11 cellular contexts compared by ENCODE assay signal in the genomic region with DNA sequence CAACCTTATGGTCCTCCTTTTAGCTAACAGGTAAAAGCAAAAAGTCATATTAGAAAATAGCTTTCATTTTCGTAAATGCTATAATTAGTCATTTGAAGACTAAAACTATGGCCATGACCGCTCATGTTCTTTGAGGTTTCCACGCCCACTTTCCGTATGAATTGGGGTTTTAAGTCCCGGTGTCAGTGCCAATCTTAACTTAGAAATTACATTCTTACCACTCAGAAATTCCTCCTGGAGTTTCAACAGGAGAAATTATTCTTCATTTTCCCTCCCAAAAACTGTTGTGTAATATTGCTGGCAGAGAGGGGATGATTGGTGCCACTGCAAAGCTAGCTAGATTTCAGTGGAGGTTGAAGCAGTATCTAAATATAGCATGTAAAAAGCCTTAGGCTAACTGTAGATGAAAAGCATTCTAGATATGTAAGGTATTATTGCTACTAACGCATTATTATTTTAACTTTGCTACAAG.
DNase-seq lines count a peak whose midpoint lies in the region; ATAC-seq and TF ChIP-seq lines count a peak whose summit lies in the region.
"Had no signal": no experiment of that assay in that cellular context is flagged by ENCODE, and none has a peak within 500 bp of the region (broad histone marks: within the 10 kb centered on the region; RNA-seq: fewer than 3 reads in every experiment).

No MANE protein-coding gene starts in this region.

- no peak for TF ChIP-seq CTCF in OCI-LY3 (IDR thresholded peaks at IDR 0.05; ENCODE audit: low read depth, low read length)

- no peak overlapping the region for H4K5ac ChIP-seq in mesendoderm (ENCODE audit: low read length)

- H3K79me2 ChIP-seq in OCI-LY3 (ENCODE audit: low read length), result no peaks in the 10 kb centered on the region
- no peaks in the 10 kb centered on the region for H3K79me2 ChIP-seq in mesendoderm (ENCODE audit: control insufficient read depth, insufficient read depth, low read length)

- no peaks in the 10 kb centered on the region for H3K36me3 ChIP-seq in OCI-LY3 (replicated peaks; ENCODE audit: low read depth, low read length)
- H3K36me3 ChIP-seq in mesendoderm (ENCODE audit: control insufficient read depth, insufficient read depth, low read length), result no peaks in the 10 kb centered on the region

- H3K79me1 ChIP-seq in mesendoderm (ENCODE audit: low read length), result no peaks in the 10 kb centered on the region

- H3K4me2 ChIP-seq in OCI-LY3 (ENCODE audit: low read length) (peak overlapping the region; percentile 85), mesendoderm (ENCODE audit: low read length) (no peak overlapping the region)

- peak overlapping the region; percentile 59 for H2AFZ ChIP-seq in OCI-LY3 (ENCODE audit: low read depth, low read length)

- H3K4me3 ChIP-seq in OCI-LY3 (ENCODE audit: low read length), result peak overlapping the region; percentile 58
- no peak overlapping the region for H3K4me3 ChIP-seq in mesendoderm (ENCODE audit: low read length)

- H3K27ac ChIP-seq in OCI-LY3 (ENCODE audit: low read length) (0 out of 2 replicates have a peak overlapping the region, but pooled peaks have one; percentile 3), substantia nigra (ENCODE audit: low read depth, low read length, poor library complexity, severe bottlenecking) (no peak overlapping the region), mesendoderm (ENCODE audit: low read depth, low read length) (no peak overlapping the region)

- no peak overlapping the region for H3K4ac ChIP-seq in mesendoderm (ENCODE audit: low read depth, low read length)

- no peak overlapping the region for H3K23ac ChIP-seq in mesendoderm (ENCODE audit: low read length)

- TF ChIP-seq POLR2A in GM18505 (IDR thresholded peaks at IDR 0.05; ENCODE audit: borderline replicate concordance, extremely low read depth, insufficient read depth, insufficient read length), result no peak

- H3K9ac ChIP-seq in OCI-LY3 (ENCODE audit: low read length) (no peak overlapping the region), mesendoderm (ENCODE audit: low read length) (no peak overlapping the region)

- H3K27me3 ChIP-seq in OCI-LY3 (ENCODE audit: low read depth, low read length) (no peaks in the 10 kb centered on the region), mesendoderm (ENCODE audit: insufficient read depth, low read length, poor library complexity) (no peaks in the 10 kb centered on the region)

- WGBS in mesendoderm (ENCODE audit: extremely low coverage, insufficient coverage, low lambda C conversion rate), result no CpG with 5 or more reads among the region's 6 CpGs

- H2BK120ac ChIP-seq in mesendoderm (ENCODE audit: low read depth, low read length), result no peak overlapping the region

- peak; percentile 95 for ATAC-seq in GM18505 (IDR thresholded peaks at IDR 0.05; ENCODE audit: unreplicated experiment)
- peak; percentile 84 for ATAC-seq in GM19468 (IDR thresholded peaks at IDR 0.05; ENCODE audit: extremely low read depth, unreplicated experiment)
- ATAC-seq in HG02973 (IDR thresholded peaks at IDR 0.05; ENCODE audit: unreplicated experiment), result peak; percentile 99

- no peak overlapping the region for H3K56ac ChIP-seq in mesendoderm (ENCODE audit: low read length)

- H2AK5ac ChIP-seq in mesendoderm (ENCODE audit: low read length), result no peak overlapping the region

- DNase-seq in substantia nigra (lab: John Stamatoyannopoulos, UW) (no peak), UCSD-AML1 (lab: John Stamatoyannopoulos, UW; ENCODE audit: unreplicated experiment) (no peak), mesendoderm (no peak), T-helper 9 cell (no peak)
- DNase-seq: activated CD4-positive, alpha-beta memory T cell treated with anti-CD3 and anti-CD28 coated beads for 36 hours; NCI-H2171; retina had no signal

- no peak overlapping the region for H3K18ac ChIP-seq in mesendoderm (ENCODE audit: low read length)

- no peak overlapping the region for H2BK15ac ChIP-seq in mesendoderm (replicated peaks; ENCODE audit: low read depth)

- no peaks in the 10 kb centered on the region for H4K20me1 ChIP-seq in OCI-LY3 (ENCODE audit: insufficient read depth, low read length)

- no peak overlapping the region for H4K8ac ChIP-seq in mesendoderm (ENCODE audit: low read depth, low read length)

- H3K9me3 ChIP-seq in OCI-LY3 (ENCODE audit: insufficient read depth, low read length), result no peaks in the 10 kb centered on the region

- peaks cover 16% of the 10 kb centered on the region for H3K4me1 ChIP-seq in OCI-LY3 (ENCODE audit: low read length)
- H3K4me1 ChIP-seq in mesendoderm (ENCODE audit: control insufficient read depth, low read depth, low read length), result no peaks in the 10 kb centered on the region

- H2BK5ac ChIP-seq in mesendoderm (ENCODE audit: low read length), result no peak overlapping the region
